ENCODE assay signal across 8 cellular contexts in the genomic region with DNA sequence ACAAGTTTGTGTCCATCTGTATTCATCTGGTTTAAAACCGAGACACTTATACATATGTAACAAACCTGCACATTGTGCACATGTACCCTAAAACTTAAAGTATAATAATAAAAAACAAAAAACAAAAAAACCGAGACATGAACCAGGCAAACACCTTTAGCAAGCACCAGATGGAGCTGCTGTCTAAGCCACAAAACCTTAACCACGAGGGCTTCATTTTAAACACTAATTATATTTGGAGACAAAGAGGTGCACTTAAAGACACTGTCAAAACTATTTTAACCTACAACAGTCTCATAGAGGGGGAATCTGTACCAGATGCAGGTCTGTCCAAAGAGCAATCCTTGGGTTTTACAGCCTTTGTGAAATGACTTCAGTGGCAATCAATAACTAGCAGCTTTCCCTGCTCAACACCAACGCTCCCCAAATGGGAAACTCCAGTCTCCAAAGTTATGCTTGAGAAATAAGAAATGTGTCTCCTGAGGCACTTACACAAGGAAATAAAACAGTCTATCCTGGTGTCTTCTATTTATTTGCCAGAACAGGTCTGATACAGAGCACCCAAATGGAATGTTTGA.
DNase-seq lines count a peak whose midpoint lies in the region; ATAC-seq and TF ChIP-seq lines count a peak whose summit lies in the region.

No MANE protein-coding gene starts in this region.

- no peaks in the 10 kb centered on the region for H3K36me3 ChIP-seq in thyroid gland

- ATAC-seq in GM18873 (IDR thresholded peaks at IDR 0.05; ENCODE audit: low FRiP score, unreplicated experiment) = no peak

- TF ChIP-seq CTCF in LNCAP (IDR thresholded peaks at IDR 0.05) (peak; percentile 67), thyroid gland (IDR thresholded peaks at IDR 0.05) (peak in 5 of 6 experiments; percentile 6 to 62 (median 48))

- H3K27me3 ChIP-seq in thyroid gland = no peaks in the 10 kb centered on the region

- intact Hi-C loops in thyroid gland (cut with DNase I) = no loop called here

- H3K9me3 ChIP-seq in thyroid gland = no peaks in the 10 kb centered on the region

- H3K27ac ChIP-seq in angular gyrus (ENCODE audit: low read depth, low read length) = peak overlapping the region; percentile 22
- H3K27ac ChIP-seq in thyroid gland = peak overlapping the region in 2 of 3 donors; percentile 58 to 66

- no peak overlapping the region for H3K4me3 ChIP-seq in thyroid gland (replicated peaks in 1 of 3)

- 59 to 60% methylated on average over 4 of the region's 4 CpGs for WGBS in thyroid gland, 2 donors

- DNase-seq in ELF-1 (ENCODE audit: low read depth, low spot score) (peak; percentile 8), inferior parietal cortex (ENCODE audit: extremely low spot score) (peak; percentile 57), thyroid gland (no peak), mesenteric fat pad (ENCODE audit: low spot score) (no peak)
- DNase-seq in activated CD4-positive, alpha-beta T cell treated with anti-CD3 and anti-CD28 coated beads for 4 hours = no peak

- H3K4me1 ChIP-seq in thyroid gland = peaks cover 12 to 16% of the 10 kb centered on the region in 2 donors

- no peak for TF ChIP-seq POLR2A in thyroid gland (IDR thresholded peaks at IDR 0.05)

Comparison
In these comparisons a context has a peak if more than half of its experiments do, and no peak if none do; other contexts are left out.
1. DNase-seq: peak in ELF-1 (single experiment) and inferior parietal cortex (single experiment); none in thyroid gland (0 of 2), mesenteric fat pad (single experiment) and activated CD4-positive, alpha-beta T cell treated with anti-CD3 and anti-CD28 coated beads for 4 hours (0 of 2).